In the genomic region with DNA sequence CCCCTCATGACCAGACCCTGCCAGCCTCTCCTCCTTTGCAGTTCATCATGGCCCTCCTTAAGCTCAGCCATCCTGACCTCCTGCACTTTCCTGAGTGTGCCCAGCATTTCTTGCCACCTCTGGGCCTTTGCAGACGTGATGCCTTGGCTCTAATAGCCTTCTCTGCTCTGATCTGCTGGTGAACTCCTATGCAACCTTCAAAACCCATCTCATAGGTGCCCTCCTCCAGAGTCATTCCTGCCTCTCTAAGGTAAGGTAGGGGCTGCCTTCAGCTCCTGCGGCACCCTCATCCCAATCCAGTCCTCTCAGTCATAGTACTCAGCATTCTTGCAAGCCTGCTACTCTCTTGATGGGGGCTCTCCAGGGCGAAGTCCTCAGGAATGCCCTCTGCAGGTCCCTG, we compare ENCODE assay signal across 30 cellular contexts. TPM values are rescaled to one million over a fixed set of nuclear protein-coding genes. Genes with fewer than 3 reads are reported as not detected.
"Had no signal": no experiment of that assay in that cellular context is flagged by ENCODE, and none has a peak within 500 bp of the region (broad histone marks: within the 10 kb centered on the region; RNA-seq: fewer than 3 reads in every experiment).

No MANE protein-coding gene starts in this region.

- H3K9ac ChIP-seq: KMS-11 had no signal

- H3K4me1 ChIP-seq: adrenal gland had no signal

- H3K4me3 Mint-ChIP-seq: activated B cell treated with CpG ODN at 0.5 μM for 24 hours; activated CD4-positive, alpha-beta T cell treated with anti-CD3 and anti-CD28 coated beads, Interleukin-2, amount 10 ng/mL, durations not matched to agents 24 days and 14 days; activated naive CD4-positive, alpha-beta T cell treated with anti-CD3 and anti-CD28 coated beads, Interleukin-2, amount 10 ng/mL, durations not matched to agents 7 days and 5 days; activated naive CD8-positive, alpha-beta T cell treated with anti-CD3 and anti-CD28 coated beads, Interleukin-2, amount 10 ng/mL, durations not matched to agents 7 days and 5 days; activated T-cell treated with anti-CD3 and anti-CD28 coated beads, Interleukin-2, amount 50 U/mL, for 72 hours had no signal

- H3K27ac ChIP-seq: adrenal gland, body of pancreas, KMS-11, Peyer's patch, SJSA1 had no signal

- H3K27ac Mint-ChIP-seq: activated B cell treated with CpG ODN at 0.5 μM for 24 hours; activated CD4-positive, alpha-beta T cell treated with anti-CD3 and anti-CD28 coated beads, Interleukin-2, amount 10 ng/mL, durations not matched to agents 24 days and 14 days; activated naive CD4-positive, alpha-beta T cell treated with anti-CD3 and anti-CD28 coated beads, Interleukin-2, amount 10 ng/mL, durations not matched to agents 7 days and 5 days; activated naive CD8-positive, alpha-beta T cell treated with anti-CD3 and anti-CD28 coated beads, Interleukin-2, amount 10 ng/mL, durations not matched to agents 7 days and 5 days; activated T-cell treated with anti-CD3 and anti-CD28 coated beads, Interleukin-2, amount 50 U/mL, for 72 hours; activated T-helper 2 cell treated with anti-CD3 and anti-CD28 coated beads, Interferon-gamma antibody, Interleukin-2, Interleukin-4, amounts not matched to agents 10 μg/mL and 5 μg/mL and 100 μg/mL, durations not matched to agents 14 hours and 24 hours and 36 hours had no signal

- H3K4me2 ChIP-seq: KMS-11 had no signal

- H3K36me3 Mint-ChIP-seq: activated naive CD4-positive, alpha-beta T cell treated with anti-CD3 and anti-CD28 coated beads, Interleukin-2, amount 10 ng/mL, durations not matched to agents 7 days and 5 days; activated naive CD8-positive, alpha-beta T cell treated with anti-CD3 and anti-CD28 coated beads, Interleukin-2, amount 10 ng/mL, durations not matched to agents 7 days and 5 days had no signal

- DNase-seq: activated B cell treated with CpG ODN at 0.5 μM for 24 hours; activated CD4-positive, alpha-beta T cell treated with anti-CD3 and anti-CD28 coated beads for 1 hour; activated CD4-positive, alpha-beta T cell treated with anti-CD3 and anti-CD28 coated beads, Interleukin-2, amount 10 ng/mL, durations not matched to agents 24 days and 14 days; activated CD4-positive, alpha-beta T cell treated with anti-CD3 and anti-CD28 coated beads, Interleukin-2, amount 50 U/mL, for 48 hours; activated gamma-delta T cell treated with Interleukin-2 at 50 U/mL for 16 hours; activated naive CD4-positive, alpha-beta T cell treated with anti-CD3 and anti-CD28 coated beads, Interleukin-2, amount 10 ng/mL, durations not matched to agents 7 days and 5 days; activated naive CD8-positive, alpha-beta T cell treated with anti-CD3 and anti-CD28 coated beads, Interleukin-2, amount 10 ng/mL, durations not matched to agents 7 days and 5 days; activated T-cell treated with anti-CD3 and anti-CD28 coated beads for 4 hours; activated T-cell treated with anti-CD3 and anti-CD28 coated beads, Interleukin-2, amount 50 U/mL, for 72 hours; adrenal gland; anterior cingulate cortex; body of pancreas; central memory CD4-positive, alpha-beta T cell; NCI-H1092 treated with DMSO at 0.1 percent for 48 hours; NCI-H1417 treated with DMSO at 0.1 percent for 48 hours; NCI-H1694; NCI-H2029; NCI-H2107; NCI-H2171 treated with DMSO at 0.1 percent for 48 hours; NCI-H345; NCI-H510A; NCI-H69; Peyer's patch; SHP77; T-helper 2 cell; T1000 had no signal

- H3K4me3 ChIP-seq: adrenal gland, body of pancreas, Peyer's patch, SJSA1 had no signal

- H3K36me3 ChIP-seq: adrenal gland, Peyer's patch, SJSA1 had no signal

- H3K27me3 ChIP-seq: adrenal gland, body of pancreas, Peyer's patch, SJSA1 had no signal

- H3K27me3 Mint-ChIP-seq: activated B cell treated with CpG ODN at 0.5 μM for 24 hours; activated CD4-positive, alpha-beta T cell treated with anti-CD3 and anti-CD28 coated beads, Interleukin-2, amount 10 ng/mL, durations not matched to agents 24 days and 14 days had no signal

- H3K4me1 Mint-ChIP-seq: activated CD4-positive, alpha-beta T cell treated with anti-CD3 and anti-CD28 coated beads, Interleukin-2, amount 10 ng/mL, durations not matched to agents 24 days and 14 days had no signal

- H3K9me3 Mint-ChIP-seq: activated B cell treated with CpG ODN at 0.5 μM for 24 hours; activated CD4-positive, alpha-beta T cell treated with anti-CD3 and anti-CD28 coated beads, Interleukin-2, amount 10 ng/mL, durations not matched to agents 24 days and 14 days; activated naive CD4-positive, alpha-beta T cell treated with anti-CD3 and anti-CD28 coated beads, Interleukin-2, amount 10 ng/mL, durations not matched to agents 7 days and 5 days; activated naive CD8-positive, alpha-beta T cell treated with anti-CD3 and anti-CD28 coated beads, Interleukin-2, amount 10 ng/mL, durations not matched to agents 7 days and 5 days; activated T-cell treated with anti-CD3 and anti-CD28 coated beads, Interleukin-2, amount 50 U/mL, for 72 hours; activated T-helper 2 cell treated with anti-CD3 and anti-CD28 coated beads, Interferon-gamma antibody, Interleukin-2, Interleukin-4, amounts not matched to agents 10 μg/mL and 5 μg/mL and 100 μg/mL, durations not matched to agents 14 hours and 24 hours and 36 hours had no signal

- H3K9me3 ChIP-seq: adrenal gland, body of pancreas, Peyer's patch, SJSA1 had no signal

- ATAC-seq: activated T-cell treated with anti-CD3 and anti-CD28 coated beads, Interleukin-2, amount 50 U/mL, for 72 hours; body of pancreas had no signal

RNA-seq across cellular contexts. Expression of gene ELN, which starts 19.3 kb away (rescaled TPM):
- total RNA-seq: activated B cell treated with CpG ODN at 0.5 μM for 24 hours; activated CD4-positive, alpha-beta T cell treated with anti-CD3 and anti-CD28 coated beads, Interleukin-2, amount 10 ng/mL, durations not matched to agents 24 days and 14 days; activated naive CD8-positive, alpha-beta T cell treated with anti-CD3 and anti-CD28 coated beads, Interleukin-2, amount 10 ng/mL, durations not matched to agents 7 days and 5 days; activated T-cell treated with anti-CD3 and anti-CD28 coated beads, Interleukin-2, amount 50 U/mL, for 72 hours; activated T-helper 2 cell treated with anti-CD3 and anti-CD28 coated beads, Interferon-gamma antibody, Interleukin-2, Interleukin-4, amounts not matched to agents 10 μg/mL and 5 μg/mL and 100 μg/mL, durations not matched to agents 14 hours and 24 hours and 36 hours; MCF 10A; SJSA1 had no signal
